In genomic region chr14:96247031-96247430, GRCh38 we compare ENCODE assay signal across 14 cellular contexts. TPM values are rescaled to one million over a fixed set of nuclear protein-coding genes. Genes with fewer than 3 reads are reported as not detected.
"Had no signal": no experiment of that assay in that cellular context is flagged by ENCODE, and none has a peak within 500 bp of the region (broad histone marks: within the 10 kb centered on the region; RNA-seq: fewer than 3 reads in every experiment).

No MANE protein-coding gene starts in this region.

- H3K27ac ChIP-seq: cardiac muscle cell, ovary, uterus had no signal

- H3K4me3 Mint-ChIP-seq: endodermal cell; stimulated activated memory B cell treated with anti-CD40 and anti-IgM and Interleukin-4, amounts not matched to agents 10 μg/mL and 1 μg/mL and 100 μg/mL, for 72 hours; T-cell had no signal

- H3K36me3 ChIP-seq: cardiac muscle cell, ovary, uterus had no signal

- H3K27me3 ChIP-seq: cardiac muscle cell, ovary, uterus had no signal

- H3K27ac Mint-ChIP-seq: activated T-helper 2 cell treated with anti-CD3 and anti-CD28 coated beads, Interferon-gamma antibody, Interleukin-2, Interleukin-4, amounts not matched to agents 10 μg/mL and 5 μg/mL and 100 μg/mL, durations not matched to agents 14 hours and 24 hours and 36 hours; endodermal cell; stimulated activated memory B cell treated with anti-CD40 and anti-IgM and Interleukin-4, amounts not matched to agents 10 μg/mL and 1 μg/mL and 100 μg/mL, for 72 hours; T-cell had no signal

- H3K9me3 Mint-ChIP-seq: activated T-helper 2 cell treated with anti-CD3 and anti-CD28 coated beads, Interferon-gamma antibody, Interleukin-2, Interleukin-4, amounts not matched to agents 10 μg/mL and 5 μg/mL and 100 μg/mL, durations not matched to agents 14 hours and 24 hours and 36 hours had no signal

- ATAC-seq: stimulated activated memory B cell treated with anti-CD40 and anti-IgM and Interleukin-4, amounts not matched to agents 10 μg/mL and 1 μg/mL and 100 μg/mL, for 72 hours; T-cell had no signal

- H3K4me1 ChIP-seq: uterus had no signal

- H3K4me3 ChIP-seq: cardiac muscle cell, dorsolateral prefrontal cortex, ovary, uterus had no signal

- H3K36me3 Mint-ChIP-seq: stimulated activated memory B cell treated with anti-CD40 and anti-IgM and Interleukin-4, amounts not matched to agents 10 μg/mL and 1 μg/mL and 100 μg/mL, for 72 hours; T-cell had no signal

- H3K4me1 Mint-ChIP-seq: endodermal cell; stimulated activated memory B cell treated with anti-CD40 and anti-IgM and Interleukin-4, amounts not matched to agents 10 μg/mL and 1 μg/mL and 100 μg/mL, for 72 hours; T-cell had no signal

- DNase-seq: activated CD4-positive, alpha-beta T cell treated with anti-CD3 and anti-CD28 coated beads, Interleukin-2, amount 50 U/mL, for 4 hours; activated CD4-positive, CD25-positive, alpha-beta regulatory T cell treated with anti-CD3 and anti-CD28 coated beads, Interleukin-2, amount 50 U/mL, for 72 hours; activated naive CD4-positive, alpha-beta T cell treated with anti-CD3 and anti-CD28 coated beads, Interleukin-2, amount 50 U/mL, for 16 hours; activated T-cell treated with anti-CD3 and anti-CD28 coated beads for 4 hours; endodermal cell; ovary; stimulated activated CD4-positive, alpha-beta T cell treated with anti-CD3 and anti-CD28 coated beads, Interleukin-2, amount 100 ng/mL, for 48 hours; T-cell had no signal

RNA-seq across cellular contexts. Expression of gene BDKRB1, which starts 9.0 kb away (rescaled TPM):
- total RNA-seq: activated T-helper 2 cell treated with anti-CD3 and anti-CD28 coated beads, Interferon-gamma antibody, Interleukin-2, Interleukin-4, amounts not matched to agents 10 μg/mL and 5 μg/mL and 100 μg/mL, durations not matched to agents 14 hours and 24 hours and 36 hours; glomerular endothelial cell; T-cell had no signal

RNA-seq across cellular contexts. Expression of gene BDKRB2, which starts 42.4 kb away (rescaled TPM):
- total RNA-seq: activated T-helper 2 cell treated with anti-CD3 and anti-CD28 coated beads, Interferon-gamma antibody, Interleukin-2, Interleukin-4, amounts not matched to agents 10 μg/mL and 5 μg/mL and 100 μg/mL, durations not matched to agents 14 hours and 24 hours and 36 hours had no signal
